In the genomic region with DNA sequence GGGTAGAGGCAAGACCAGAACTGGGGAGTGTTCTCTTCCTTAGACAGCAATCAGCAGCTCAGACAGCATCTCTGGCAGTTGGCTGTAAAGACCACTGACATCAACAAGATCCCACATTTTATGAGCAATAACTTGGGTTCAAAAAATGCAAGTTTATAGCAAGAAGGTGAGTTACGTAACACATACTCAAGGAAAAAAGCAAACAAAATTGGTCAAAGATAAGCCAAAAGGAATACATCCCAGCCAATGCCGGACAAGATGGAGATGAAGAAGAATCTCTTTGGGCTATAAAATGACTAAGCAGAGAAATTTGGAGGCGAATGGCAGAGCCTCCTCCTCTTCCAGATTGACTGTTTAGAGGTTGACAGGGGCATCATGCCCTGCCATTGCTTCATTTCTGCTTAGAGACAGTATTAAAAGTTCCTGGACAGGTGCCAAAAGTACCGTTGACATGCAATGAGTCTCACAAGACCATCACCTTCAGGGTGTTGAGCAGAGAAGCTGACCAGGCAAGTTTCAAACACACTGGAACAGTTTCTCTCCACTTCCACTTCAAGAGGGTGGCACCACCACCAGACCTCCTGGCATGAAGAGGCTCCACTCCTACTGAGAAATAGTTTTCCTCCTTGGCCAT, we compare ENCODE assay signal across 18 cellular contexts. TPM values are rescaled to one million over a fixed set of nuclear protein-coding genes. Genes with fewer than 3 reads are reported as not detected.
DNase-seq lines count a peak whose midpoint lies in the region; TF ChIP-seq lines count a peak whose summit lies in the region.
"Had no signal": no experiment of that assay in that cellular context is flagged by ENCODE, and none has a peak within 500 bp of the region (broad histone marks: within the 10 kb centered on the region; RNA-seq: fewer than 3 reads in every experiment).

No MANE protein-coding gene starts in this region.

- no peak overlapping the region for H3K4me2 ChIP-seq in osteoblast (ENCODE audit: insufficient read depth, low read length)
- H3K4me2 ChIP-seq in hepatocyte, result no peak overlapping the region

- no peaks in the 10 kb centered on the region for H3K9me2 ChIP-seq in hepatocyte (replicated peaks; ENCODE audit: insufficient read depth)

- H3K4me3 ChIP-seq in mesodermal cell (ENCODE audit: extremely low read depth, insufficient read depth, low read length, poor library complexity, severe bottlenecking), result no peak overlapping the region
- no peak overlapping the region for H3K4me3 ChIP-seq in osteoblast (ENCODE audit: insufficient read depth, low read length)
- no peak overlapping the region for H3K4me3 ChIP-seq in hepatocyte
- H3K4me3 ChIP-seq: BLaER1 treated with 17β-estradiol and CSF1 and Interleukin-3, amounts not matched to agents 10 nM and 100 nM; SK-N-MC had no signal

- no peak overlapping the region for H3K4me3 Mint-ChIP-seq in activated CD4-positive, alpha-beta T cell treated with anti-CD3 and anti-CD28 coated beads, Interleukin-2, amount 10 ng/mL, durations not matched to agents 7 days and 5 days
- H3K4me3 Mint-ChIP-seq: CD8-positive, alpha-beta memory T cell; HFFc6 had no signal

- H2AFZ ChIP-seq in osteoblast (ENCODE audit: low read length) (no peak overlapping the region), hepatocyte (no peak overlapping the region)

- H3K27me3 Mint-ChIP-seq in activated CD4-positive, alpha-beta T cell treated with anti-CD3 and anti-CD28 coated beads, Interleukin-2, amount 10 ng/mL, durations not matched to agents 7 days and 5 days, result peaks cover 24% of the 10 kb centered on the region

- DNase-seq in DMS79 treated with DMSO at 0.1 percent for 48 hours (lab: John Stamatoyannopoulos, UW) (peak; percentile 40), RPMI8226 (peak; percentile 83), osteoblast (ENCODE audit: insufficient read length, low spot score, missing footprints) (no peak), hepatocyte (ENCODE audit: low spot score) (no peak)
- no peak for DNase-seq in activated CD4-positive, alpha-beta T cell treated with anti-CD3 and anti-CD28 coated beads, Interleukin-2, amount 10 ng/mL, durations not matched to agents 7 days and 5 days
- DNase-seq: CD8-positive, alpha-beta memory T cell; H7; HFFc6; Kasumi-1; NCI-H1092 treated with DMSO at 0.1 percent for 48 hours; NCI-H1694; NCI-H2227 treated with DMSO at 0.1 percent for 48 hours; NCI-H510A treated with DMSO at 0.1 percent for 48 hours; SHP77 had no signal

- POLR2A ChIA-PET in activated CD4-positive, alpha-beta T cell treated with anti-CD3 and anti-CD28 coated beads, Interleukin-2, amount 10 ng/mL, durations not matched to agents 7 days and 5 days (lab: Charles Lee), result no interaction called here

- H4K20me1 ChIP-seq in osteoblast (ENCODE audit: insufficient read depth, low read length) (no peaks in the 10 kb centered on the region), hepatocyte (ENCODE audit: insufficient read depth, poor library complexity, severe bottlenecking) (no peaks in the 10 kb centered on the region)
- H4K20me1 ChIP-seq: BLaER1 treated with 17β-estradiol and CSF1 and Interleukin-3, amounts not matched to agents 10 nM and 100 nM had no signal

- H3K36me3 ChIP-seq in mesodermal cell (ENCODE audit: control insufficient read depth, insufficient read depth, low read length) (no peaks in the 10 kb centered on the region), osteoblast (ENCODE audit: insufficient read depth, low read length) (no peaks in the 10 kb centered on the region), hepatocyte (replicated peaks; ENCODE audit: insufficient read depth, low read depth) (no peaks in the 10 kb centered on the region)
- H3K36me3 ChIP-seq: BLaER1 treated with 17β-estradiol and CSF1 and Interleukin-3, amounts not matched to agents 10 nM and 100 nM had no signal

- H3K27ac Mint-ChIP-seq in activated CD4-positive, alpha-beta T cell treated with anti-CD3 and anti-CD28 coated beads, Interleukin-2, amount 10 ng/mL, durations not matched to agents 7 days and 5 days, result no peak overlapping the region
- H3K27ac Mint-ChIP-seq: CD8-positive, alpha-beta memory T cell; HFFc6 had no signal

- H3K79me2 ChIP-seq in osteoblast (ENCODE audit: insufficient read depth, low read length), result no peaks in the 10 kb centered on the region
- no peaks in the 10 kb centered on the region for H3K79me2 ChIP-seq in hepatocyte

- H3K4me1 Mint-ChIP-seq in activated CD4-positive, alpha-beta T cell treated with anti-CD3 and anti-CD28 coated beads, Interleukin-2, amount 10 ng/mL, durations not matched to agents 7 days and 5 days, result peaks cover 22% of the 10 kb centered on the region

- H3K9me3 Mint-ChIP-seq in activated CD4-positive, alpha-beta T cell treated with anti-CD3 and anti-CD28 coated beads, Interleukin-2, amount 10 ng/mL, durations not matched to agents 7 days and 5 days, result no peaks in the 10 kb centered on the region
- H3K9me3 Mint-ChIP-seq: HFFc6 had no signal

- H3K9me3 ChIP-seq in mesodermal cell (ENCODE audit: control insufficient read depth, low read length) (no peaks in the 10 kb centered on the region), osteoblast (ENCODE audit: low read depth, low read length) (no peaks in the 10 kb centered on the region), hepatocyte (ENCODE audit: low read depth) (no peaks in the 10 kb centered on the region)
- H3K9me3 ChIP-seq: BLaER1 treated with 17β-estradiol and CSF1 and Interleukin-3, amounts not matched to agents 10 nM and 100 nM had no signal

- peak overlapping the region; percentile 55 for H3K27ac ChIP-seq in C4-2B
- H3K27ac ChIP-seq in mesodermal cell (ENCODE audit: low read depth, low read length, severe bottlenecking), result peak overlapping the region; percentile 93
- H3K27ac ChIP-seq in osteoblast (ENCODE audit: low read depth, low read length), result no peak overlapping the region
- no peak overlapping the region for H3K27ac ChIP-seq in hepatocyte
- H3K27ac ChIP-seq: BLaER1 treated with 17β-estradiol and CSF1 and Interleukin-3, amounts not matched to agents 10 nM and 100 nM; SK-N-MC had no signal

- TF ChIP-seq CTCF in C4-2B (conservative IDR thresholded peaks at IDR 0.05) (no peak), osteoblast (IDR thresholded peaks at IDR 0.05; ENCODE audit: extremely low read depth, low read depth, low read length) (no peak), hepatocyte (IDR thresholded peaks at IDR 0.05; ENCODE audit: poor library complexity) (no peak)

- no peaks in the 10 kb centered on the region for H3K36me3 Mint-ChIP-seq in activated CD4-positive, alpha-beta T cell treated with anti-CD3 and anti-CD28 coated beads, Interleukin-2, amount 10 ng/mL, durations not matched to agents 7 days and 5 days (ENCODE audit: low read depth)
- H3K36me3 Mint-ChIP-seq: CD8-positive, alpha-beta memory T cell had no signal

- CTCF ChIA-PET in activated CD4-positive, alpha-beta T cell treated with anti-CD3 and anti-CD28 coated beads, Interleukin-2, amount 10 ng/mL, durations not matched to agents 7 days and 5 days (lab: Charles Lee), result interaction anchor here (1.0 to 4.2 kb wide), 2 partner anchors 11 to 78 kb away, joined by 3 to 20 read pairs; a partner anchor contains a TSS

- WGBS in mesodermal cell (ENCODE audit: insufficient coverage in 2 of 2), 2 experiments, result 80 to 92% methylated on average over 2 to 3 of the region's 4 CpGs
- WGBS in hepatocyte (ENCODE audit: low lambda C conversion rate, missing lambda C conversion rate), result 69% methylated on average over 4 of the region's 4 CpGs

- H3K4me1 ChIP-seq in mesodermal cell (ENCODE audit: control insufficient read depth, insufficient read depth, low read length, poor library complexity, severe bottlenecking), result peaks cover 55% of the 10 kb centered on the region
- peaks cover 67% of the 10 kb centered on the region for H3K4me1 ChIP-seq in osteoblast (ENCODE audit: insufficient read depth, low read length)
- H3K4me1 ChIP-seq in hepatocyte (ENCODE audit: insufficient read depth), result peaks cover 28% of the 10 kb centered on the region

- H3K27me3 ChIP-seq in osteoblast (ENCODE audit: insufficient read depth, low read length), result no peaks in the 10 kb centered on the region
- H3K27me3 ChIP-seq in hepatocyte, result no peaks in the 10 kb centered on the region

RNA-seq across cellular contexts. Expression of a gene that starts 55.9 kb away (rescaled TPM):
- 45.7 TPM for polyA plus RNA-seq in mesodermal cell (2013, experiment 1 of 2)
- polyA plus RNA-seq in mesodermal cell (2013, experiment 2 of 2), result 47.6 TPM
- total RNA-seq in osteoblast (43.0 and 44.2 TPM in 2 replicates), hepatocyte (26.6 and 27.6 TPM in 2 replicates)
- total RNA-seq in activated CD4-positive, alpha-beta T cell treated with anti-CD3 and anti-CD28 coated beads, Interleukin-2, amount 10 ng/mL, durations not matched to agents 7 days and 5 days, result 10 to 100 TPM; 15.8 to 16.8 TPM
- polyA plus RNA-seq in hepatocyte, result 8.8 and 10.4 TPM in 2 replicates

Comparison
In these comparisons a context has a peak if more than half of its experiments do, and no peak if none do; other contexts are left out.
1. H3K27ac ChIP-seq: peak in C4-2B (single experiment) and mesodermal cell (single experiment); none in osteoblast (single experiment) and hepatocyte (single experiment).
2. DNase-seq: peak in DMS79 treated with DMSO at 0.1 percent for 48 hours (single experiment) and RPMI8226 (single experiment); none in osteoblast (single experiment), activated CD4-positive, alpha-beta T cell treated with anti-CD3 and anti-CD28 coated beads, Interleukin-2, amount 10 ng/mL, durations not matched to agents 7 days and 5 days (single experiment) and hepatocyte (single experiment).